Comparison of ENCODE assay signal across 22 cellular contexts in the genomic region with DNA sequence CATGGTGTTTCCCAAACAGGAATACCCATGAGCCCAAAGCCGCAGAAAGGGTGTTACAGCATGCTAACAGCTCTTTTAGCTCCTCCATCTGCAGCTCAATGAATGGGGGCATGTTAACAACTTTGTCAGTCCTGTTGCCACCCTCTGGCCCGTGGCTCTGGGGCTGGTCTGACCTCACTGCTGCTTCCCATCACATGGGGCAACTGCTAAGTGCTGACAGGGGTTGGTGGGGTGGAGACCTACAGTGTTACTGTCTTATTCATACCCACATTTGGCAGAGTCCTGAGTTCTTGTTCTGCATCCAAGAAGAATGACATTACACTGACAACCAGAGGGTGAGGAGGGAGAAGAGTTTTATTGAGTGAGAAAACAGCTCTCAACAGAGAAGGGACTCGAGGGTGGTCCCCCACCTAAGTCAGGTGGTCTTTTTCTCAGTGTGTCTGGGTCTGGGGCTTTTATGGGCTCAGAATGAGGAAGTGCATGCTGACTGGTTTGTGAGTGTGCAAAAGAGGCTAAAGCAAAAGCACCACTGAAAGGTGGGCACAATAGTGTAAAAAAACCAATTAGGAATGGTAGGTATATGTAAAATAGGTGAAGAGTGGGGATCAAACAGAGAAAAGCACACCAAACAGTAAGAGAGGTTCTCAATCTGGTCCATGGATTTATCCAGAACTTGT.
DNase-seq lines count a peak whose midpoint lies in the region; ATAC-seq, FAIRE-seq and TF ChIP-seq lines count a peak whose summit lies in the region.
"Had no signal": no experiment of that assay in that cellular context is flagged by ENCODE, and none has a peak within 500 bp of the region (broad histone marks: within the 10 kb centered on the region; RNA-seq: fewer than 3 reads in every experiment).

No MANE protein-coding gene starts in this region.

- H3K27me3 ChIP-seq in GM12878 (replicated peaks in 1 of 2; ENCODE audit: control insufficient read depth in 2 of 2, insufficient read depth in 2 of 2, low read length in 1 of 2): no peaks in the 10 kb centered on the region
- no peaks in the 10 kb centered on the region for H3K27me3 ChIP-seq in upper lobe of right lung
- H3K27me3 ChIP-seq in mesenchymal stem cell (ENCODE audit: control insufficient read depth in 1 of 2, insufficient read depth in 1 of 2, low read length in 2 of 2): no peaks in the 10 kb centered on the region
- H3K27me3 ChIP-seq in upper lobe of left lung: no peaks in the 10 kb centered on the region

- H3K4me3 Mint-ChIP-seq in activated CD4-positive, alpha-beta memory T cell treated with anti-CD3 and anti-CD28 coated beads for 36 hours: no peak overlapping the region
- H3K4me3 Mint-ChIP-seq: CD8-positive, alpha-beta T cell; GM23338 had no signal

- H3K27me3 Mint-ChIP-seq in activated CD4-positive, alpha-beta memory T cell treated with anti-CD3 and anti-CD28 coated beads for 36 hours: no peaks in the 10 kb centered on the region

- FAIRE-seq in GM12878 (lab: Jason Lieb, UNC): no peak
- FAIRE-seq: HTR-8/SVneo, RCC 7860 had no signal

- H3K9me3 ChIP-seq in HEK293 (ENCODE audit: control insufficient read depth, insufficient read depth, low read depth, low read length): no peaks in the 10 kb centered on the region
- no peaks in the 10 kb centered on the region for H3K9me3 ChIP-seq in GM12878 (replicated peaks; ENCODE audit: control insufficient read depth, insufficient read depth, low read length)
- no peaks in the 10 kb centered on the region for H3K9me3 ChIP-seq in upper lobe of right lung
- no peaks in the 10 kb centered on the region for H3K9me3 ChIP-seq in mesenchymal stem cell (ENCODE audit: control insufficient read depth, low read length)
- no peaks in the 10 kb centered on the region for H3K9me3 ChIP-seq in upper lobe of left lung

- no peak overlapping the region for H2AK5ac ChIP-seq in mesenchymal stem cell (ENCODE audit: low read length, severe bottlenecking)

- SMC1A ChIA-PET in GM12878 (lab: Charles Lee; ENCODE audit: uncharacterized antibody, unreplicated experiment): no interaction called here

- no peak overlapping the region for H3K23ac ChIP-seq in mesenchymal stem cell (ENCODE audit: low read length in 2 of 2)

- H4K20me1 ChIP-seq in GM12878 (ENCODE audit: control insufficient read depth, insufficient read depth): no peaks in the 10 kb centered on the region

- DNase-seq in GM12878 (ENCODE audit: low read depth, low spot score) (no peak), foreskin fibroblast (peak; percentile 10 to 39), upper lobe of right lung (peak; percentile 39), mesenchymal stem cell (no peak), upper lobe of left lung (no peak), NCI-H2171 treated with DMSO at 0.1 percent for 48 hours (lab: John Stamatoyannopoulos, UW) (no peak)
- DNase-seq in activated CD4-positive, alpha-beta memory T cell treated with anti-CD3 and anti-CD28 coated beads for 36 hours: no peak
- DNase-seq: C1 segment of cervical spinal cord; CD8-positive, alpha-beta T cell; GDM1; MV-4-11; NCI-H1105 treated with DMSO at 0.1 percent for 48 hours; NCI-H1694; NCI-H2081; NCI-H446; NCI-H526 had no signal

- H4K91ac ChIP-seq in mesenchymal stem cell (ENCODE audit: low read length): no peak overlapping the region

- peak overlapping the region in 1 of 2 experiments; percentile 86 for H3K14ac ChIP-seq in mesenchymal stem cell (ENCODE audit: low read length in 2 of 2)

- CTCF ChIA-PET in HEK293 (lab: Yijun Ruan, JAX) (interaction anchor here (0.5 kb wide), 1 partner anchor 259 kb away, joined by 3 read pairs; no protein-coding TSS in a partner anchor), GM12878 (lab: Yijun Ruan, JAX) (no interaction called here)
- CTCF ChIA-PET in activated CD4-positive, alpha-beta memory T cell treated with anti-CD3 and anti-CD28 coated beads for 36 hours (lab: Charles Lee): no interaction called here

- H3K79me2 ChIP-seq in GM12878 (ENCODE audit: control insufficient read depth, insufficient read depth, low read length): no peaks in the 10 kb centered on the region

- H2BK12ac ChIP-seq in mesenchymal stem cell (ENCODE audit: low read length in 2 of 2): no peak overlapping the region

- H3K9ac ChIP-seq in GM12878 (ENCODE audit: control insufficient read depth, insufficient read depth, low read length): no peak overlapping the region
- no peak overlapping the region for H3K9ac ChIP-seq in mesenchymal stem cell (ENCODE audit: low read length)
- H3K9ac ChIP-seq: KMS-11 had no signal

- H2AFZ ChIP-seq in GM12878 (ENCODE audit: control insufficient read depth, low read depth, low read length): no peak overlapping the region
- no peak overlapping the region for H2AFZ ChIP-seq in mesenchymal stem cell (ENCODE audit: low read depth, low read length)
- H2AFZ ChIP-seq: GM23338 had no signal

- intact Hi-C loops in GM12878 (cut with micrococcal nuclease; ENCODE audit: unreplicated experiment) (no loop called here), upper lobe of right lung (cut with DNase I) (no loop called here)
- intact Hi-C loops in activated CD4-positive, alpha-beta memory T cell treated with anti-CD3 and anti-CD28 coated beads for 36 hours (cut with micrococcal nuclease): no loop called here

- H3K27ac Mint-ChIP-seq in activated CD4-positive, alpha-beta memory T cell treated with anti-CD3 and anti-CD28 coated beads for 36 hours: no peak overlapping the region
- H3K27ac Mint-ChIP-seq: CD8-positive, alpha-beta T cell; GM23338 had no signal

- POLR2A ChIA-PET in HEK293 (lab: Yijun Ruan, JAX) (no interaction called here), GM12878 (lab: Charles Lee) (no interaction called here)
- POLR2A ChIA-PET in activated CD4-positive, alpha-beta memory T cell treated with anti-CD3 and anti-CD28 coated beads for 36 hours (lab: Charles Lee): no interaction called here

- TF ChIP-seq EP300 in GM12878 (IDR thresholded peaks at IDR 0.05; ENCODE audit: borderline replicate concordance in 1 of 2, control insufficient read depth in 1 of 2, low read depth in 2 of 2, low read length in 2 of 2) (no peak), upper lobe of left lung (IDR thresholded peaks at IDR 0.05) (no peak)

- WGBS in GM12878 (ENCODE audit: insufficient coverage, insufficient replicate concordance, low lambda C conversion rate, missing lambda C conversion rate): 0% methylated on average over 3 of the region's 3 CpGs
- 64% methylated on average over 3 of the region's 3 CpGs for WGBS in mesenchymal stem cell
- 64 to 76% methylated on average over 2 to 3 of the region's 3 CpGs for WGBS in upper lobe of left lung, 2 donors

- no peak overlapping the region for H3K4ac ChIP-seq in mesenchymal stem cell (ENCODE audit: low read depth in 1 of 2, low read length in 2 of 2)

- TF ChIP-seq POLR2A in GM12878 (IDR thresholded peaks at IDR 0.05; ENCODE audit: low read depth, low read length) (no peak), upper lobe of left lung (IDR thresholded peaks at IDR 0.05) (no peak)

- RAD21 ChIA-PET in GM12878 (lab: Charles Lee; ENCODE audit: unreplicated experiment): no interaction called here

- no peak overlapping the region for H2BK15ac ChIP-seq in mesenchymal stem cell (ENCODE audit: low read depth, poor library complexity, severe bottlenecking)

- TF ChIP-seq CTCF in HEK293 (tag by site-specific recombination; IDR thresholded peaks at IDR 0.05): no peak
- TF ChIP-seq CTCF in GM12878 (IDR thresholded peaks at IDR 0.05 in 2 of 3, conservative IDR thresholded peaks at IDR 0.05 in 1 of 3; ENCODE audit: control insufficient read depth in 2 of 3, extremely low read depth in 1 of 3, insufficient read depth in 1 of 3, low read depth in 3 of 3, low read length in 3 of 3): no peak
- TF ChIP-seq CTCF in foreskin fibroblast (IDR thresholded peaks at IDR 0.05; ENCODE audit: low read depth, low read length): no peak
- TF ChIP-seq CTCF in upper lobe of right lung (IDR thresholded peaks at IDR 0.05): no peak
- no peak for TF ChIP-seq CTCF in upper lobe of left lung (IDR thresholded peaks at IDR 0.05)

- no peaks in the 10 kb centered on the region for H3K36me3 Mint-ChIP-seq in activated CD4-positive, alpha-beta memory T cell treated with anti-CD3 and anti-CD28 coated beads for 36 hours
- H3K36me3 Mint-ChIP-seq: CD8-positive, alpha-beta T cell had no signal

- no peak overlapping the region for H3K18ac ChIP-seq in mesenchymal stem cell (ENCODE audit: low read depth in 1 of 2, low read length in 2 of 2)

- H3K4me2 ChIP-seq in GM12878 (ENCODE audit: control insufficient read depth, insufficient read depth): no peak overlapping the region
- H3K4me2 ChIP-seq in mesenchymal stem cell (ENCODE audit: low read length, poor library complexity, severe bottlenecking): no peak overlapping the region
- H3K4me2 ChIP-seq: GM23338, KMS-11 had no signal

- H2BK5ac ChIP-seq in mesenchymal stem cell (ENCODE audit: low read depth, low read length, poor library complexity, severe bottlenecking): no peak overlapping the region

- H4K8ac ChIP-seq in mesenchymal stem cell (ENCODE audit: low read length): no peak overlapping the region

- H3K4me3 ChIP-seq in HEK293 (ENCODE audit: low read depth, low read length) (no peak overlapping the region), GM12878 (no peak overlapping the region), foreskin fibroblast (ENCODE audit: low read depth in 1 of 2, low read length in 2 of 2) (no peak overlapping the region), upper lobe of right lung (no peak overlapping the region), mesenchymal stem cell (ENCODE audit: insufficient read depth in 1 of 2, low read depth in 1 of 2, low read length in 2 of 2) (no peak overlapping the region), upper lobe of left lung (no peak overlapping the region)
- H3K4me3 ChIP-seq: GM23338 had no signal

- TF ChIP-seq RAD21 in GM12878 (IDR thresholded peaks at IDR 0.05; ENCODE audit: insufficient read depth, low read depth, low read length): no peak

- no peaks in the 10 kb centered on the region for H3K4me1 ChIP-seq in HEK293 (ENCODE audit: control insufficient read depth, insufficient read depth, low read length)
- no peaks in the 10 kb centered on the region for H3K4me1 ChIP-seq in GM12878 (ENCODE audit: control insufficient read depth, insufficient read depth, low read length)
- H3K4me1 ChIP-seq in upper lobe of right lung: no peaks in the 10 kb centered on the region
- no peaks in the 10 kb centered on the region for H3K4me1 ChIP-seq in mesenchymal stem cell (ENCODE audit: control insufficient read depth, insufficient read depth, low read depth, low read length)
- no peaks in the 10 kb centered on the region for H3K4me1 ChIP-seq in upper lobe of left lung

- H3K36me3 ChIP-seq in HEK293 (ENCODE audit: control insufficient read depth in 2 of 2, insufficient read depth in 1 of 2, low read length in 2 of 2) (no peaks in the 10 kb centered on the region), GM12878 (ENCODE audit: control insufficient read depth in 2 of 2, insufficient read depth in 2 of 2, low read length in 1 of 2) (no peaks in the 10 kb centered on the region), upper lobe of right lung (no peaks in the 10 kb centered on the region), mesenchymal stem cell (ENCODE audit: control insufficient read depth in 1 of 2, insufficient read depth in 2 of 2, low read depth in 1 of 2, low read length in 2 of 2) (no peaks in the 10 kb centered on the region), upper lobe of left lung (no peaks in the 10 kb centered on the region)

- no peaks in the 10 kb centered on the region for H3K79me1 ChIP-seq in mesenchymal stem cell (replicated peaks; ENCODE audit: low read length, poor library complexity, severe bottlenecking)

- H3K27ac ChIP-seq in HEK293 (ENCODE audit: extremely low read depth, low read depth, low read length): no peak overlapping the region
- no peak overlapping the region for H3K27ac ChIP-seq in GM12878 (ENCODE audit: control insufficient read depth, insufficient read depth)
- H3K27ac ChIP-seq in upper lobe of right lung: no peak overlapping the region
- H3K27ac ChIP-seq in mesenchymal stem cell (ENCODE audit: low read length, poor library complexity, severe bottlenecking): no peak overlapping the region
- H3K27ac ChIP-seq in upper lobe of left lung: no peak overlapping the region
- H3K27ac ChIP-seq: KMS-11 had no signal

- in situ Hi-C loops in GM12878 (cut with MboI): no loop called here

- no peak for ATAC-seq in GM12878
- ATAC-seq in upper lobe of right lung: peak; percentile 17
- no peak for ATAC-seq in upper lobe of left lung (ENCODE audit: low FRiP score in 2 of 2)
- ATAC-seq: CD8-positive, alpha-beta T cell; GM23338; HCT116 had no signal

- no TSS peak for BruUV-seq in GM12878 (replicated peaks; lab: Mats Ljungman, UMichigan)

- no peak overlapping the region for H2BK120ac ChIP-seq in mesenchymal stem cell (ENCODE audit: low read depth, low read length)

- H3K9me3 Mint-ChIP-seq in activated CD4-positive, alpha-beta memory T cell treated with anti-CD3 and anti-CD28 coated beads for 36 hours: peaks cover 5% of the 10 kb centered on the region

- H3K4me1 Mint-ChIP-seq in activated CD4-positive, alpha-beta memory T cell treated with anti-CD3 and anti-CD28 coated beads for 36 hours (ENCODE audit: low read depth): no peaks in the 10 kb centered on the region
- H3K4me1 Mint-ChIP-seq: GM23338 had no signal

Comparison
In these comparisons a context has a peak if more than half of its experiments do, and no peak if none do; other contexts are left out.
1. DNase-seq: peak in foreskin fibroblast (2 of 2) and upper lobe of right lung (single experiment); none in GM12878 (single experiment), mesenchymal stem cell (single experiment), activated CD4-positive, alpha-beta memory T cell treated with anti-CD3 and anti-CD28 coated beads for 36 hours (single experiment), upper lobe of left lung (0 of 2) and NCI-H2171 treated with DMSO at 0.1 percent for 48 hours (single experiment).